In the genomic region with DNA sequence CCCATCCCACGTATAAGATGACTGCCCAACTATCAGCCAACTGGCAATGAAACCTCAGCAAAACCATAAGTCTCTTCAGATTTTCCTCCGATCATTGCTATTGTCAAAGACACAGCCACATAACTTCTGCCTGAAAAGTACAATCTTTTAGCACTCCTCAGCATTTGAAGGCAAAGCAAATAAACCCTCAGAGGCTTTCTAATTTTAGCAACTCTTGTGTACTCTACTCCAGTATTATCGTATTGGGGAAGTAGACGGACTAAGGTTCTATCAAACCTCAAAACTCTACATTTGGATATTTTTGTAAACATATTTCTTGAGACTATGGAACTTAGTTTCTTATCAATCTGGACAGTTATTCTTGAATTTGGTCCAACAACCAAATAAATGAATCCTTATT, we compare ENCODE assay signal across 28 cellular contexts.
"Had no signal": no experiment of that assay in that cellular context is flagged by ENCODE, and none has a peak within 500 bp of the region (broad histone marks: within the 10 kb centered on the region; RNA-seq: fewer than 3 reads in every experiment).

No MANE protein-coding gene starts in this region.

- H3K9me3 ChIP-seq: esophagus squamous epithelium, gastrocnemius medialis, heart left ventricle, lower lobe of right lung, mucosa of descending colon had no signal

- H3K27ac ChIP-seq: coronary artery, dorsolateral prefrontal cortex, epithelial cell of prostate, esophagus squamous epithelium, gastrocnemius medialis, heart left ventricle, hepatocyte, lower lobe of right lung had no signal

- H3K4me2 ChIP-seq: hepatocyte had no signal

- H3K79me2 ChIP-seq: hepatocyte had no signal

- H3K9me3 Mint-ChIP-seq: endodermal cell, mesothelial cell of epicardium had no signal

- H3K4me3 Mint-ChIP-seq: effector memory CD8-positive, alpha-beta T cell; endodermal cell; immature natural killer cell; mesothelial cell of epicardium; naive B cell had no signal

- H3K27me3 Mint-ChIP-seq: effector memory CD8-positive, alpha-beta T cell; naive B cell had no signal

- H3K4me1 Mint-ChIP-seq: endodermal cell, immature natural killer cell, mesothelial cell of epicardium, naive B cell had no signal

- ATAC-seq: effector memory CD8-positive, alpha-beta T cell; esophagus mucosa; gastrocnemius medialis; heart left ventricle; left colon; left lobe of liver; left ventricle myocardium superior; mucosa of descending colon had no signal

- H3K36me3 ChIP-seq: esophagus squamous epithelium, gastrocnemius medialis, heart left ventricle, lower lobe of right lung had no signal

- H3K4me1 ChIP-seq: esophagus squamous epithelium, gastrocnemius medialis, heart left ventricle, lower lobe of right lung had no signal

- H3K36me3 Mint-ChIP-seq: immature natural killer cell, mesothelial cell of epicardium, naive B cell had no signal

- H3K4me3 ChIP-seq: coronary artery, dorsolateral prefrontal cortex, esophagus squamous epithelium, gastrocnemius medialis, heart left ventricle, hepatocyte, lower lobe of right lung, mucosa of descending colon had no signal

- DNase-seq: dermis blood vessel endothelial cell; dorsolateral prefrontal cortex; effector CD8-positive, alpha-beta T cell; effector memory CD8-positive, alpha-beta T cell; endodermal cell; erythroblast; esophagus squamous epithelium; foreskin fibroblast; foreskin melanocyte; gastrocnemius medialis; heart left ventricle; hypothalamus; immature natural killer cell; islet precursor cell; kidney; kidney glomerular epithelial cell; left colon; left ventricle myocardium superior; lower lobe of right lung; mesenchymal stem cell; mucosa of descending colon; naive B cell had no signal

- H3K27ac Mint-ChIP-seq: effector memory CD8-positive, alpha-beta T cell; endodermal cell; immature natural killer cell; mesothelial cell of epicardium; naive B cell had no signal

- H2AFZ ChIP-seq: hepatocyte had no signal

- H3K27me3 ChIP-seq: dorsolateral prefrontal cortex, esophagus squamous epithelium, gastrocnemius medialis, heart left ventricle, hepatocyte had no signal
